18 cellular contexts compared by ENCODE assay signal in genomic region chr22:33848251-33848650, GRCh38.
DNase-seq lines count a peak whose midpoint lies in the region; ATAC-seq, FAIRE-seq and TF ChIP-seq lines count a peak whose summit lies in the region.
"Had no signal": no experiment of that assay in that cellular context is flagged by ENCODE, and none has a peak within 500 bp of the region (broad histone marks: within the 10 kb centered on the region; RNA-seq: fewer than 3 reads in every experiment).

No MANE protein-coding gene starts in this region.

- H3K36me3 Mint-ChIP-seq in T-helper 17 cell (ENCODE audit: low read depth), result no peaks in the 10 kb centered on the region
- H3K36me3 Mint-ChIP-seq: CD4-positive, CD25-positive, alpha-beta regulatory T cell had no signal

- peak; percentile 42 for DNase-seq in A172 (ENCODE audit: low spot score)
- peak; percentile 44 for DNase-seq in H54 (ENCODE audit: insufficient read length, low spot score)
- DNase-seq in NB4 (ENCODE audit: low read depth), result peak; percentile 22
- no peak for DNase-seq in upper lobe of right lung
- no peak for DNase-seq in NCI-H2171 (lab: John Stamatoyannopoulos, UW)
- DNase-seq in T-helper 17 cell, result no peak
- DNase-seq: CD4-positive, CD25-positive, alpha-beta regulatory T cell; DMS79 treated with DMSO at 0.1 percent for 48 hours; GF-D8; HCEC 1CT; NCI-H1092 treated with DMSO at 0.1 percent for 48 hours; NCI-H1694; NCI-H2107; NCI-H345 had no signal

- ATAC-seq in upper lobe of right lung, result no peak
- ATAC-seq in T-helper 17 cell, result no peak
- no peak for ATAC-seq in GM18873 (IDR thresholded peaks at IDR 0.05; ENCODE audit: low FRiP score, unreplicated experiment)
- ATAC-seq: K562, SK-N-SH treated with all-trans-retinoic acid at 6 μM for 48 hours had no signal

- no peak for FAIRE-seq in H54 (lab: Jason Lieb, UNC)
- FAIRE-seq: K562 had no signal

- no peaks in the 10 kb centered on the region for H3K36me3 ChIP-seq in iPS-15b (ENCODE audit: control insufficient read depth, insufficient read depth, low read length)
- no peaks in the 10 kb centered on the region for H3K36me3 ChIP-seq in upper lobe of right lung

- no peak overlapping the region for H3K27ac Mint-ChIP-seq in T-helper 17 cell
- H3K27ac Mint-ChIP-seq: CD4-positive, CD25-positive, alpha-beta regulatory T cell had no signal

- no peaks in the 10 kb centered on the region for H3K27me3 Mint-ChIP-seq in T-helper 17 cell
- H3K27me3 Mint-ChIP-seq: CD4-positive, CD25-positive, alpha-beta regulatory T cell had no signal

- H3K9ac ChIP-seq in iPS-15b (ENCODE audit: low read depth, low read length), result peak overlapping the region; percentile 50

- no peak overlapping the region for H3K4me3 ChIP-seq in NB4 (ENCODE audit: low read depth, low read length)
- H3K4me3 ChIP-seq in iPS-15b (ENCODE audit: low read depth, low read length), result no peak overlapping the region
- H3K4me3 ChIP-seq in upper lobe of right lung, result no peak overlapping the region
- H3K4me3 ChIP-seq: K562 had no signal

- H3K27me3 ChIP-seq in iPS-15b (ENCODE audit: control insufficient read depth, insufficient read depth, low read length), result no peaks in the 10 kb centered on the region
- H3K27me3 ChIP-seq in upper lobe of right lung, result no peaks in the 10 kb centered on the region

- no peak overlapping the region for H3K4me3 Mint-ChIP-seq in T-helper 17 cell
- H3K4me3 Mint-ChIP-seq: CD4-positive, CD25-positive, alpha-beta regulatory T cell had no signal

- intact Hi-C loops in upper lobe of right lung (cut with DNase I), result no loop called here

- H3K9me3 ChIP-seq in iPS-15b (ENCODE audit: control insufficient read depth, insufficient read depth, low read length), result no peaks in the 10 kb centered on the region
- H3K9me3 ChIP-seq in upper lobe of right lung, result no peaks in the 10 kb centered on the region
- H3K9me3 ChIP-seq in T-helper 17 cell (ENCODE audit: control insufficient read depth, low read length, poor library complexity, severe bottlenecking), result no peaks in the 10 kb centered on the region

- no peak overlapping the region for H3K27ac ChIP-seq in upper lobe of right lung

- TF ChIP-seq CTCF in NB4 (IDR thresholded peaks at IDR 0.05; ENCODE audit: low read depth, low read length) (no peak), upper lobe of right lung (IDR thresholded peaks at IDR 0.05) (no peak)

- no peak for TF ChIP-seq POLR2A in H54 (IDR thresholded peaks at IDR 0.05; ENCODE audit: low read depth, low read length)
- no peak for TF ChIP-seq POLR2A in NB4 (IDR thresholded peaks at IDR 0.05; ENCODE audit: extremely low read depth, insufficient read length)

- H3K4me1 ChIP-seq in iPS-15b (ENCODE audit: control insufficient read depth, insufficient read depth, low read length) (peaks cover 53% of the 10 kb centered on the region), upper lobe of right lung (peaks cover 7% of the 10 kb centered on the region)

- H3K4me1 Mint-ChIP-seq in T-helper 17 cell, result peaks cover 2% of the 10 kb centered on the region

Comparison
In these comparisons a context has a peak if more than half of its experiments do, and no peak if none do; other contexts are left out.
1. DNase-seq: peak in A172 (single experiment), H54 (single experiment) and NB4 (single experiment); none in upper lobe of right lung (single experiment), NCI-H2171 (single experiment) and T-helper 17 cell (0 of 3).